ENCODE assay signal across 8 cellular contexts in the genomic region with DNA sequence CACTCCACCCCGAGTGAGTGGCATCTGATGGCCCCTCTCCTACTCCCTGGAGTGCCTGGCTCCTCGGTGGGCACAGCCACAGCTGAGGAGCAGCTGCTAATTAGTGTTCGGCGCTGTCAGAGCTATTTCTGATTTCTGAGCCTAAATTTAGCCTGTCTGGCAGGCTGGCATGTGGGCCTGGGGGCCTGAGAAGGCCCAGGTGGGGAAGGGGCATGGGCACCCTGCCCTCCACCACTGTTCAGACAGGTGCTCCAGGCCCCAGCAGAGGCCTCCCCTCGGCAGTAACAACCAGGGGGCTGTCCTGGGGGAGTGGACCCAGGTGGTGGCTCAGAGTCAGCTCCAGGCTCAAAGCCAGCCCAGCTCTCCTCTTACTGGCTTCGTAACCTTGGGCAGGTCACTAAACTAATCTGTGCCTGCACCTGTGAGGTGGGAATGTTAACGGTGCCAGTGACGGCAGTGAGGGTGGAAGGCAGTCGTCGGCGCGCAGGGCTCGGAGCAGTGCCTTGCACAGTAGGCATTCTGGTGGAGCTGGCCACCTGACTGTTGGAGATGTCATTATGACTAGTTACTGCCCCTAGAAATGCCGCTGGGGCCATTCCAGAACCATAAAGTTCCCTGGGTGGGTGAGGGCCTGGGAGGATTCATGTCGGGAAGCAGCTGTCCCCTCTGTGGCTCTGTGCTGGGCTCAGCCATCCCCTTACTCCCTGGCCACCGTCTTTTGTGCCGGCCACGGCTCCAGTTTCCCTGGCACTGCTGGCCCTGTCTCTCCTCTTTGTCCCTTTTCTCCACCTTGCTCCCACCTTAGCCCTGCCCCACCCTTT. TPM values are rescaled to one million over a fixed set of nuclear protein-coding genes. Genes with fewer than 3 reads are reported as not detected.
DNase-seq lines count a peak whose midpoint lies in the region; ATAC-seq and TF ChIP-seq lines count a peak whose summit lies in the region.

No MANE protein-coding gene starts in this region.

- peaks cover 51% of the 10 kb centered on the region for H3K4me1 Mint-ChIP-seq in HFFc6 (ENCODE audit: low read depth)
- peaks cover 78% of the 10 kb centered on the region for H3K4me1 Mint-ChIP-seq in T-helper 1 cell treated with Interleukin-12 subunit alpha and Interleukin-12 subunit beta and Interleukin-4 antibody, amounts not matched to agents 30 μg/mL and 1 μg/mL, for 36 hours (ENCODE audit: low read depth)

- H3K9me3 Mint-ChIP-seq in HFFc6 = no peaks in the 10 kb centered on the region
- no peaks in the 10 kb centered on the region for H3K9me3 Mint-ChIP-seq in T-helper 1 cell treated with Interleukin-12 subunit alpha and Interleukin-12 subunit beta and Interleukin-4 antibody, amounts not matched to agents 30 μg/mL and 1 μg/mL, for 36 hours

- H3K4me3 Mint-ChIP-seq in HFFc6 = peak overlapping the region; percentile 37; the same call in 1 of the 2 replicates
- peak overlapping the region; percentile 81 for H3K4me3 Mint-ChIP-seq in T-helper 1 cell treated with Interleukin-12 subunit alpha and Interleukin-12 subunit beta and Interleukin-4 antibody, amounts not matched to agents 30 μg/mL and 1 μg/mL, for 36 hours

- peak overlapping the region; percentile 12 for H3K9ac ChIP-seq in fibroblast of lung (ENCODE audit: insufficient read depth, low read length)

- H3K9me3 ChIP-seq in fibroblast of lung (ENCODE audit: control insufficient read depth, insufficient read depth, low read depth, low read length) = no peaks in the 10 kb centered on the region

- H3K27me3 ChIP-seq in fibroblast of lung (ENCODE audit: control insufficient read depth, insufficient read depth, low read length) = no peaks in the 10 kb centered on the region

- no peak overlapping the region for H2AFZ ChIP-seq in fibroblast of lung (ENCODE audit: low read length)

- H3K79me2 ChIP-seq in fibroblast of lung (ENCODE audit: control insufficient read depth, insufficient read depth, low read length) = no peaks in the 10 kb centered on the region

- H3K4me1 ChIP-seq in fibroblast of lung (ENCODE audit: control insufficient read depth, extremely low read depth, insufficient read depth, low read length) = peaks cover 18% of the 10 kb centered on the region

- H3K4me2 ChIP-seq in fibroblast of lung (ENCODE audit: extremely low read depth, insufficient read depth, low read length) = peak overlapping the region; percentile 55

- no peaks in the 10 kb centered on the region for H3K36me3 ChIP-seq in fibroblast of lung (ENCODE audit: control insufficient read depth, insufficient read depth, low read length)

- H3K27ac ChIP-seq in fibroblast of lung (ENCODE audit: insufficient read depth, low read length) = peak overlapping the region; percentile 67

- no peaks in the 10 kb centered on the region for H3K36me3 Mint-ChIP-seq in HFFc6 (ENCODE audit: low read depth)
- peaks cover 37% of the 10 kb centered on the region for H3K36me3 Mint-ChIP-seq in T-helper 1 cell treated with Interleukin-12 subunit alpha and Interleukin-12 subunit beta and Interleukin-4 antibody, amounts not matched to agents 30 μg/mL and 1 μg/mL, for 36 hours (ENCODE audit: low read depth)

- DNase-seq in HFFc6 (no peak), fibroblast of lung (ENCODE audit: low read depth in 2 of 2) (no peak), NCI-H2081 treated with DMSO at 0.1 percent for 48 hours (lab: John Stamatoyannopoulos, UW) (no peak), GM19240 (ENCODE audit: insufficient read length, low spot score) (no peak), inferior parietal cortex (ENCODE audit: extremely low spot score) (no peak)
- peak; percentile 67 for DNase-seq in stimulated activated CD8-positive, alpha-beta memory T cell treated with anti-CD3 and anti-CD28 coated beads, Interleukin-4, amount 100 ng/mL, for 48 hours

- H3K4me3 ChIP-seq in fibroblast of lung (replicated peaks in 1 of 4; ENCODE audit: control extremely low read depth in 1 of 4, insufficient read depth in 1 of 4, low read depth in 3 of 4, low read length in 4 of 4) = no peak overlapping the region

- no peaks in the 10 kb centered on the region for H4K20me1 ChIP-seq in fibroblast of lung (ENCODE audit: control insufficient read depth, extremely low read depth, insufficient read depth, low read length)

- H3K27me3 Mint-ChIP-seq in HFFc6 (ENCODE audit: insufficient read depth) = peaks cover under 1% of the 10 kb centered on the region; the same call in 1 of the 2 replicates
- no peaks in the 10 kb centered on the region for H3K27me3 Mint-ChIP-seq in T-helper 1 cell treated with Interleukin-12 subunit alpha and Interleukin-12 subunit beta and Interleukin-4 antibody, amounts not matched to agents 30 μg/mL and 1 μg/mL, for 36 hours (ENCODE audit: low read depth)

- ATAC-seq in GM21737 (IDR thresholded peaks at IDR 0.05; ENCODE audit: unreplicated experiment) = no peak

- H3K27ac Mint-ChIP-seq in HFFc6 = peak overlapping the region; percentile 86
- H3K27ac Mint-ChIP-seq in T-helper 1 cell treated with Interleukin-12 subunit alpha and Interleukin-12 subunit beta and Interleukin-4 antibody, amounts not matched to agents 30 μg/mL and 1 μg/mL, for 36 hours = peak overlapping the region; percentile 96

- TF ChIP-seq CTCF in HFFc6 (IDR thresholded peaks at IDR 0.05) (no peak), fibroblast of lung (conservative IDR thresholded peaks at IDR 0.05 in 1 of 2, IDR thresholded peaks at IDR 0.05 in 1 of 2; ENCODE audit: low read depth in 1 of 2, low read length in 2 of 2) (no peak)

RNA-seq across cellular contexts. Expression of a gene that starts 6.6 kb away (rescaled TPM):
- total RNA-seq in HFFc6 (2021; fragmentation: NEBNext Ultra II Directional; extraction: Animal tissue kit (Norgen Biotek cat#: 25700)) = 1 to 10 TPM; 1.6 to 8.0 (median 6.0) TPM
- total RNA-seq in fibroblast of lung = 2.8 and 3.1 TPM in 2 replicates
- polyA plus RNA-seq in fibroblast of lung = 1.1 and 1.9 TPM in 2 replicates
- 2.6 and 6.2 TPM in 2 replicates for polyA plus RNA-seq in fibroblast of lung (2012)
- 11.4 and 13.4 TPM in 2 replicates for polyA minus RNA-seq in fibroblast of lung (ENCODE audit: low replicate concordance)

RNA-seq across cellular contexts. Expression of a gene that starts 33.6 kb away (rescaled TPM):
- total RNA-seq in HFFc6 (2021; fragmentation: NEBNext Ultra II Directional; extraction: Animal tissue kit (Norgen Biotek cat#: 25700)) = under 1 TPM in 1 of 6 experiments, not detected in 5; 0.11 TPM
- total RNA-seq in fibroblast of lung = not detected in 2 replicates
- not detected in 2 replicates for polyA plus RNA-seq in fibroblast of lung
- polyA plus RNA-seq in fibroblast of lung (2012) = not detected in 2 replicates
- polyA minus RNA-seq in fibroblast of lung (ENCODE audit: low replicate concordance) = not detected in 2 replicates
